Comparison of ENCODE assay signal across 1 cellular context in genomic region chr5:103174147-103174546, GRCh38.
A peak's percentile ranks its signal among the peaks of the same experiment; 100 is the strongest.
TF ChIP-seq lines count a peak whose summit lies in the region.

No MANE protein-coding gene starts in this region.

TF ChIP-seq in K562, 482 proteins besides CTCF, POLR2A, EP300 and RAD21:
- TF ChIP-seq, protein P1, sequence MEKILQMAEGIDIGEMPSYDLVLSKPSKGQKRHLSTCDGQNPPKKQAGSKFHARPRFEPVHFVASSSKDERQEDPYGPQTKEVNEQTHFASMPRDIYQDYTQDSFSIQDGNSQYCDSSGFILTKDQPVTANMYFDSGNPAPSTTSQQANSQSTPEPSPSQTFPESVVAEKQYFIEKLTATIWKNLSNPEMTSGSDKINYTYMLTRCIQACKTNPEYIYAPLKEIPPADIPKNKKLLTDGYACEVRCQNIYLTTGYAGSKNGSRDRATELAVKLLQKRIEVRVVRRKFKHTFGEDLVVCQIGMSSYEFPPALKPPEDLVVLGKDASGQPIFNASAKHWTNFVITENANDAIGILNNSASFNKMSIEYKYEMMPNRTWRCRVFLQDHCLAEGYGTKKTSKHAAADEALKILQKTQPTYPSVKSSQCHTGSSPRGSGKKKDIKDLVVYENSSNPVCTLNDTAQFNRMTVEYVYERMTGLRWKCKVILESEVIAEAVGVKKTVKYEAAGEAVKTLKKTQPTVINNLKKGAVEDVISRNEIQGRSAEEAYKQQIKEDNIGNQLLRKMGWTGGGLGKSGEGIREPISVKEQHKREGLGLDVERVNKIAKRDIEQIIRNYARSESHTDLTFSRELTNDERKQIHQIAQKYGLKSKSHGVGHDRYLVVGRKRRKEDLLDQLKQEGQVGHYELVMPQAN (IDR thresholded peaks at IDR 0.05; ENCODE audit: borderline replicate concordance): no peak
- TF ChIP-seq RB1 (IDR thresholded peaks at IDR 0.05; ENCODE audit: low read depth) (no peak), KLF16 (IDR thresholded peaks at IDR 0.05) (no peak), SNRNP70 (optimal IDR thresholded peaks at IDR 0.05; ENCODE audit: low read depth, low read length) (no peak), ZNF398 (CRISPR knock-in tag; IDR thresholded peaks at IDR 0.05) (no peak), CEBPB (tag; IDR thresholded peaks at IDR 0.05) (peak; percentile 56; the same call in 1 of the 2 replicates), NFXL1 (CRISPR knock-in tag; IDR thresholded peaks at IDR 0.05) (no peak), CEBPG (CRISPR knock-in tag; IDR thresholded peaks at IDR 0.05) (no peak), CEBPG (tag; conservative IDR thresholded peaks at IDR 0.05 in 1 of 2, IDR thresholded peaks at IDR 0.05 in 1 of 2) (peak in 1 of 2 experiments; percentile 42; a peak in 1 of 4 replicates), ETS2 (tag; IDR thresholded peaks at IDR 0.05; ENCODE audit: borderline replicate concordance, poor library complexity, severe bottlenecking) (no peak), ZNF407 (IDR thresholded peaks at IDR 0.05; ENCODE audit: low read depth) (no peak)
- TF ChIP-seq, protein P2, sequence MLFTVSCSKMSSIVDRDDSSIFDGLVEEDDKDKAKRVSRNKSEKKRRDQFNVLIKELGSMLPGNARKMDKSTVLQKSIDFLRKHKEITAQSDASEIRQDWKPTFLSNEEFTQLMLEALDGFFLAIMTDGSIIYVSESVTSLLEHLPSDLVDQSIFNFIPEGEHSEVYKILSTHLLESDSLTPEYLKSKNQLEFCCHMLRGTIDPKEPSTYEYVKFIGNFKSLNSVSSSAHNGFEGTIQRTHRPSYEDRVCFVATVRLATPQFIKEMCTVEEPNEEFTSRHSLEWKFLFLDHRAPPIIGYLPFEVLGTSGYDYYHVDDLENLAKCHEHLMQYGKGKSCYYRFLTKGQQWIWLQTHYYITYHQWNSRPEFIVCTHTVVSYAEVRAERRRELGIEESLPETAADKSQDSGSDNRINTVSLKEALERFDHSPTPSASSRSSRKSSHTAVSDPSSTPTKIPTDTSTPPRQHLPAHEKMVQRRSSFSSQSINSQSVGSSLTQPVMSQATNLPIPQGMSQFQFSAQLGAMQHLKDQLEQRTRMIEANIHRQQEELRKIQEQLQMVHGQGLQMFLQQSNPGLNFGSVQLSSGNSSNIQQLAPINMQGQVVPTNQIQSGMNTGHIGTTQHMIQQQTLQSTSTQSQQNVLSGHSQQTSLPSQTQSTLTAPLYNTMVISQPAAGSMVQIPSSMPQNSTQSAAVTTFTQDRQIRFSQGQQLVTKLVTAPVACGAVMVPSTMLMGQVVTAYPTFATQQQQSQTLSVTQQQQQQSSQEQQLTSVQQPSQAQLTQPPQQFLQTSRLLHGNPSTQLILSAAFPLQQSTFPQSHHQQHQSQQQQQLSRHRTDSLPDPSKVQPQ (CRISPR knock-in tag; IDR thresholded peaks at IDR 0.05; ENCODE audit: borderline replicate concordance): no peak
